ENCODE assay signal across 25 cellular contexts in genomic region chr7:41084381-41084780, GRCh38.
"Had no signal": no experiment of that assay in that cellular context is flagged by ENCODE, and none has a peak within 500 bp of the region (broad histone marks: within the 10 kb centered on the region; RNA-seq: fewer than 3 reads in every experiment).

No MANE protein-coding gene starts in this region.

- H3K27me3 ChIP-seq: neural progenitor cell, ovary, right atrium auricular region, right lobe of liver, suprapubic skin, tibial artery, uterus had no signal

- H3K4me2 ChIP-seq: neural progenitor cell, smooth muscle cell had no signal

- H3K4me1 ChIP-seq: left ventricle myocardium inferior, neural progenitor cell, right atrium auricular region, right lobe of liver, suprapubic skin, tibial artery, uterus had no signal

- H3K27me3 Mint-ChIP-seq: naive B cell; progenitor cell of endocrine pancreas; stimulated activated naive CD8-positive, alpha-beta T cell treated with anti-CD3 and anti-CD28 coated beads, Interleukin-15, Interleukin-2, amounts not matched to agents 100 ng/mL and 50 ng/mL, for 24 hours; type B pancreatic cell had no signal

- H3K36me3 Mint-ChIP-seq: natural killer cell; neural progenitor cell; stimulated activated effector memory CD8-positive, alpha-beta T cell treated with anti-CD3 and anti-CD28 coated beads, Interleukin-12 subunit alpha, Interleukin-12 subunit beta, amount 100 ng/mL, for 72 hours; type B pancreatic cell had no signal

- FAIRE-seq: islet of Langerhans had no signal

- H3K4me3 ChIP-seq: left ventricle myocardium inferior, lung, neural progenitor cell, ovary, right atrium auricular region, right lobe of liver, smooth muscle cell, suprapubic skin, thoracic aorta, tibial artery, uterus had no signal

- H3K9ac ChIP-seq: neural progenitor cell had no signal

- H3K36me3 ChIP-seq: left ventricle myocardium inferior, neural progenitor cell, ovary, right atrium auricular region, right lobe of liver, suprapubic skin, thoracic aorta, tibial artery, uterus had no signal

- H3K27ac Mint-ChIP-seq: mesothelial cell of epicardium; naive B cell; natural killer cell; nephron progenitor cell; neural progenitor cell; progenitor cell of endocrine pancreas; stimulated activated effector memory CD8-positive, alpha-beta T cell treated with anti-CD3 and anti-CD28 coated beads, Interleukin-12 subunit alpha, Interleukin-12 subunit beta, amount 100 ng/mL, for 72 hours; stimulated activated naive CD8-positive, alpha-beta T cell treated with anti-CD3 and anti-CD28 coated beads, Interleukin-15, Interleukin-2, amounts not matched to agents 100 ng/mL and 50 ng/mL, for 24 hours; type B pancreatic cell had no signal

- H3K27ac ChIP-seq: left ventricle myocardium inferior, neural progenitor cell, ovary, right atrium auricular region, right lobe of liver, suprapubic skin, thoracic aorta, tibial artery, uterus had no signal

- H3K4me1 Mint-ChIP-seq: naive B cell; natural killer cell; stimulated activated effector memory CD8-positive, alpha-beta T cell treated with anti-CD3 and anti-CD28 coated beads, Interleukin-12 subunit alpha, Interleukin-12 subunit beta, amount 100 ng/mL, for 72 hours had no signal

- H2AFZ ChIP-seq: neural progenitor cell had no signal

- ATAC-seq: natural killer cell; right lobe of liver; stimulated activated effector memory CD8-positive, alpha-beta T cell treated with anti-CD3 and anti-CD28 coated beads, Interleukin-12 subunit alpha, Interleukin-12 subunit beta, amount 100 ng/mL, for 72 hours had no signal

- H3K9me3 ChIP-seq: ovary, right lobe of liver, suprapubic skin, thoracic aorta, uterus had no signal

- H3K4me3 Mint-ChIP-seq: mesothelial cell of epicardium; naive B cell; natural killer cell; nephron progenitor cell; neural progenitor cell; stimulated activated effector memory CD8-positive, alpha-beta T cell treated with anti-CD3 and anti-CD28 coated beads, Interleukin-12 subunit alpha, Interleukin-12 subunit beta, amount 100 ng/mL, for 72 hours; stimulated activated naive CD8-positive, alpha-beta T cell treated with anti-CD3 and anti-CD28 coated beads, Interleukin-15, Interleukin-2, amounts not matched to agents 100 ng/mL and 50 ng/mL, for 24 hours; type B pancreatic cell had no signal

- DNase-seq: hippocampal formation; left ventricle myocardium inferior; mesendoderm; naive B cell; natural killer cell; nephron progenitor cell; ovary; right lobe of liver; stimulated activated CD4-positive, alpha-beta T cell treated with anti-CD3 and anti-CD28 coated beads, Interleukin-2, amount 100 ng/mL, for 24 hours; stimulated activated CD4-positive, alpha-beta T cell treated with anti-CD3 and anti-CD28 coated beads, Interleukin-4, amount 100 ng/mL, for 1 hour; stimulated activated naive CD4-positive, alpha-beta T cell; tibial artery; uterus had no signal
